Comparison of ENCODE assay signal across 9 cellular contexts in the genomic region with DNA sequence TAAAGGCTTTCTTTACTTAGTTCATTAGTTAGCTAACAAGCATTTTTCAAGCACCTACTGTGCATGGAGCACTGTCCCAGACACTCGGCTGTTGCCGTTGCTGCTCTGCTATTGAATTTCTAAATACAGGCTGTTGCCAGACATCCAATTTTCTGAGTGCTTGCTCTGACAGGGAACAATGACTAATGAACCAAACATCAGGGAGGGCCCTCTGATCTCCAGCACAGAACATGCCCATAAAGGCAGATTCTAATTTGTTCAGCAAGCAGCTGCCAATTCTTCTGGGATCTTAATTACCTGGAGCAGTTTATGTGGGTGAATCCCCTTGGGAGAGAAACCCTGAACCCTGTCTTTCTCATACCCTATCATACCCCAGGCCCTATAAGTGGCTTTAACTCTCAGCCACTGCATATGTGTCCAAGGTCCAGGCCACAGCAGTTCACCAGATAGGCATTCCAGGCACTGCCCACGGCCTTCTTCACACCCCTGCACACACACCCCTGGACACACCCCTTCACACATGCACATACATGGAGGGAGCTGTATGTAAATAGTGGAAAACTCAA. TPM values are rescaled to one million over a fixed set of nuclear protein-coding genes. Genes with fewer than 3 reads are reported as not detected.
A peak's percentile ranks its signal among the peaks of the same experiment; 100 is the strongest.
DNase-seq lines count a peak whose midpoint lies in the region; ATAC-seq, FAIRE-seq and TF ChIP-seq lines count a peak whose summit lies in the region.
"Had no signal": no experiment of that assay in that cellular context is flagged by ENCODE, and none has a peak within 500 bp of the region (broad histone marks: within the 10 kb centered on the region; RNA-seq: fewer than 3 reads in every experiment).

No MANE protein-coding gene starts in this region.

- no peak for TF ChIP-seq POLR2A in GM12891 (IDR thresholded peaks at IDR 0.05; ENCODE audit: low read depth, low read length)

- intact Hi-C loops in activated T-helper 1 cell treated with anti-CD3 and anti-CD28 coated beads, Interleukin-12 subunit alpha, Interleukin-12 subunit beta, Interleukin-2, Interleukin-4 antibody, amounts not matched to agents 30 ng/mL and 10 ng/mL and 1 ng/mL, durations not matched to agents 14 hours and 24 hours and 36 hours (cut with micrococcal nuclease): no loop called here

- DNase-seq in GM12891 (ENCODE audit: insufficient read length, low spot score): no peak
- peak; percentile 22 to 74 for DNase-seq in NCI-H446 (lab: John Stamatoyannopoulos, UW)
- DNase-seq in fibroblast of peridontal ligament (ENCODE audit: extremely low read depth): peak; percentile 53
- peak; percentile 75 for DNase-seq in renal cortical epithelial cell (ENCODE audit: low read depth)
- DNase-seq in activated T-cell treated with anti-CD3 and anti-CD28 coated beads, Interleukin-2, amount 50 U/mL, for 24 hours: no peak
- no peak for DNase-seq in activated T-helper 1 cell treated with anti-CD3 and anti-CD28 coated beads, Interleukin-12 subunit alpha, Interleukin-12 subunit beta, Interleukin-2, Interleukin-4 antibody, amounts not matched to agents 30 ng/mL and 10 ng/mL and 1 ng/mL, durations not matched to agents 14 hours and 24 hours and 36 hours (ENCODE audit: low spot score)

- H3K27ac Mint-ChIP-seq in activated T-cell treated with anti-CD3 and anti-CD28 coated beads, Interleukin-2, amount 50 U/mL, for 24 hours: no peak overlapping the region
- no peak overlapping the region for H3K27ac Mint-ChIP-seq in activated T-helper 1 cell treated with anti-CD3 and anti-CD28 coated beads, Interleukin-12 subunit alpha, Interleukin-12 subunit beta, Interleukin-2, Interleukin-4 antibody, amounts not matched to agents 30 ng/mL and 10 ng/mL and 1 ng/mL, durations not matched to agents 14 hours and 24 hours and 36 hours

- no peak overlapping the region for H3K4me3 Mint-ChIP-seq in activated T-cell treated with anti-CD3 and anti-CD28 coated beads, Interleukin-2, amount 50 U/mL, for 24 hours
- no peak overlapping the region for H3K4me3 Mint-ChIP-seq in activated T-helper 1 cell treated with anti-CD3 and anti-CD28 coated beads, Interleukin-12 subunit alpha, Interleukin-12 subunit beta, Interleukin-2, Interleukin-4 antibody, amounts not matched to agents 30 ng/mL and 10 ng/mL and 1 ng/mL, durations not matched to agents 14 hours and 24 hours and 36 hours

- peak; percentile 9 for FAIRE-seq in GM12891 (lab: Jason Lieb, UNC)

- peaks cover 6% of the 10 kb centered on the region for H3K4me1 Mint-ChIP-seq in activated T-cell treated with anti-CD3 and anti-CD28 coated beads, Interleukin-2, amount 50 U/mL, for 24 hours (ENCODE audit: low read depth)
- no peaks in the 10 kb centered on the region for H3K4me1 Mint-ChIP-seq in activated T-helper 1 cell treated with anti-CD3 and anti-CD28 coated beads, Interleukin-12 subunit alpha, Interleukin-12 subunit beta, Interleukin-2, Interleukin-4 antibody, amounts not matched to agents 30 ng/mL and 10 ng/mL and 1 ng/mL, durations not matched to agents 14 hours and 24 hours and 36 hours (ENCODE audit: low read depth)

- H3K36me3 Mint-ChIP-seq in activated T-cell treated with anti-CD3 and anti-CD28 coated beads, Interleukin-2, amount 50 U/mL, for 24 hours (ENCODE audit: low read depth): no peaks in the 10 kb centered on the region
- no peaks in the 10 kb centered on the region for H3K36me3 Mint-ChIP-seq in activated T-helper 1 cell treated with anti-CD3 and anti-CD28 coated beads, Interleukin-12 subunit alpha, Interleukin-12 subunit beta, Interleukin-2, Interleukin-4 antibody, amounts not matched to agents 30 ng/mL and 10 ng/mL and 1 ng/mL, durations not matched to agents 14 hours and 24 hours and 36 hours (ENCODE audit: low read depth)

- no peaks in the 10 kb centered on the region for H3K9me3 Mint-ChIP-seq in activated T-cell treated with anti-CD3 and anti-CD28 coated beads, Interleukin-2, amount 50 U/mL, for 24 hours
- no peaks in the 10 kb centered on the region for H3K9me3 Mint-ChIP-seq in activated T-helper 1 cell treated with anti-CD3 and anti-CD28 coated beads, Interleukin-12 subunit alpha, Interleukin-12 subunit beta, Interleukin-2, Interleukin-4 antibody, amounts not matched to agents 30 ng/mL and 10 ng/mL and 1 ng/mL, durations not matched to agents 14 hours and 24 hours and 36 hours

- no peaks in the 10 kb centered on the region for H3K27me3 Mint-ChIP-seq in activated T-cell treated with anti-CD3 and anti-CD28 coated beads, Interleukin-2, amount 50 U/mL, for 24 hours
- peaks cover 3% of the 10 kb centered on the region for H3K27me3 Mint-ChIP-seq in activated T-helper 1 cell treated with anti-CD3 and anti-CD28 coated beads, Interleukin-12 subunit alpha, Interleukin-12 subunit beta, Interleukin-2, Interleukin-4 antibody, amounts not matched to agents 30 ng/mL and 10 ng/mL and 1 ng/mL, durations not matched to agents 14 hours and 24 hours and 36 hours (ENCODE audit: insufficient read depth)

- ATAC-seq in GM19328 (IDR thresholded peaks at IDR 0.05; ENCODE audit: unreplicated experiment): no peak
- no peak for ATAC-seq in GM21526 (IDR thresholded peaks at IDR 0.05; ENCODE audit: low FRiP score, unreplicated experiment)

TF ChIP-seq in GM12891, 5 proteins besides CTCF, POLR2A, EP300 and RAD21:
- TF ChIP-seq TAF1 (IDR thresholded peaks at IDR 0.05; ENCODE audit: low read depth, low read length) (no peak), PAX5 (IDR thresholded peaks at IDR 0.05; ENCODE audit: insufficient read depth, low read length, severe bottlenecking) (no peak), POU2F2 (IDR thresholded peaks at IDR 0.05; ENCODE audit: low read depth, low read length) (no peak), SPI1 (IDR thresholded peaks at IDR 0.05; ENCODE audit: low read depth, low read length) (no peak), POLR2AphosphoS5 (IDR thresholded peaks at IDR 0.05; ENCODE audit: low read depth, low read length) (no peak)

RNA-seq across cellular contexts. Expression of gene TSC22D3, which starts 27.9 kb away (rescaled TPM):
- 53.8 TPM for polyA plus RNA-seq in GM12891 (2012; ENCODE audit: low read depth, missing spikeins)
- 31.8 and 82.6 TPM in 2 replicates for total RNA-seq in renal cortical epithelial cell
- total RNA-seq in activated T-helper 1 cell treated with anti-CD3 and anti-CD28 coated beads, Interleukin-12 subunit alpha, Interleukin-12 subunit beta, Interleukin-2, Interleukin-4 antibody, amounts not matched to agents 30 ng/mL and 10 ng/mL and 1 ng/mL, durations not matched to agents 14 hours and 24 hours and 36 hours: 30.0 and 30.6 TPM in 2 replicates

RNA-seq across cellular contexts. Expression of gene NCBP2L, which starts 29.9 kb away (rescaled TPM):
- not detected for polyA plus RNA-seq in GM12891 (2012; ENCODE audit: low read depth, missing spikeins)
- total RNA-seq in renal cortical epithelial cell: 0.30 TPM in 1 of 2 replicates, not detected in the other
- total RNA-seq in activated T-helper 1 cell treated with anti-CD3 and anti-CD28 coated beads, Interleukin-12 subunit alpha, Interleukin-12 subunit beta, Interleukin-2, Interleukin-4 antibody, amounts not matched to agents 30 ng/mL and 10 ng/mL and 1 ng/mL, durations not matched to agents 14 hours and 24 hours and 36 hours: not detected in 2 replicates
- total RNA-seq: T-helper 2 cell treated with Interferon-gamma antibody and Interleukin-4, amounts not matched to agents 100 ng/mL and 5 ng/mL, for 36 hours had no signal

Comparison
In these comparisons a context has a peak if more than half of its experiments do, and no peak if none do; other contexts are left out.
1. DNase-seq: peak in NCI-H446 (2 of 2), fibroblast of peridontal ligament (single experiment) and renal cortical epithelial cell (single experiment); none in GM12891 (single experiment), activated T-cell treated with anti-CD3 and anti-CD28 coated beads, Interleukin-2, amount 50 U/mL, for 24 hours (single experiment) and activated T-helper 1 cell treated with anti-CD3 and anti-CD28 coated beads, Interleukin-12 subunit alpha, Interleukin-12 subunit beta, Interleukin-2, Interleukin-4 antibody, amounts not matched to agents 30 ng/mL and 10 ng/mL and 1 ng/mL, durations not matched to agents 14 hours and 24 hours and 36 hours (single experiment).